ENCODE assay signal across 1 cellular context in genomic region chr1:10032590-10033358, GRCh38.
TF ChIP-seq lines count a peak whose summit lies in the region.

Gene UBE4B (plus strand): TSS chr1:10032958. CDS start chr1:10033671, 713 bp downstream.

TF ChIP-seq in HepG2, 621 proteins besides CTCF, POLR2A, EP300 and RAD21 (continued from another document and continues in another):
- TF ChIP-seq HNF1B (CRISPR knock-in tag; IDR thresholded peaks at IDR 0.05) = 0 out of 2 replicates have a peak, but pooled peaks have one; percentile 20
- no peak for TF ChIP-seq ATRX (CRISPR knock-in tag; IDR thresholded peaks at IDR 0.05; ENCODE audit: borderline replicate concordance)
- TF ChIP-seq ZNF44 (CRISPR knock-in tag; IDR thresholded peaks at IDR 0.05) = no peak
- peak; percentile 14 for TF ChIP-seq ZSCAN29 (CRISPR knock-in tag; conservative IDR thresholded peaks at IDR 0.05)
- TF ChIP-seq ZBTB2 (CRISPR knock-in tag; IDR thresholded peaks at IDR 0.05; ENCODE audit: low read depth) = 0 out of 2 replicates have a peak, but pooled peaks have one; percentile 34
- TF ChIP-seq, protein P1, sequence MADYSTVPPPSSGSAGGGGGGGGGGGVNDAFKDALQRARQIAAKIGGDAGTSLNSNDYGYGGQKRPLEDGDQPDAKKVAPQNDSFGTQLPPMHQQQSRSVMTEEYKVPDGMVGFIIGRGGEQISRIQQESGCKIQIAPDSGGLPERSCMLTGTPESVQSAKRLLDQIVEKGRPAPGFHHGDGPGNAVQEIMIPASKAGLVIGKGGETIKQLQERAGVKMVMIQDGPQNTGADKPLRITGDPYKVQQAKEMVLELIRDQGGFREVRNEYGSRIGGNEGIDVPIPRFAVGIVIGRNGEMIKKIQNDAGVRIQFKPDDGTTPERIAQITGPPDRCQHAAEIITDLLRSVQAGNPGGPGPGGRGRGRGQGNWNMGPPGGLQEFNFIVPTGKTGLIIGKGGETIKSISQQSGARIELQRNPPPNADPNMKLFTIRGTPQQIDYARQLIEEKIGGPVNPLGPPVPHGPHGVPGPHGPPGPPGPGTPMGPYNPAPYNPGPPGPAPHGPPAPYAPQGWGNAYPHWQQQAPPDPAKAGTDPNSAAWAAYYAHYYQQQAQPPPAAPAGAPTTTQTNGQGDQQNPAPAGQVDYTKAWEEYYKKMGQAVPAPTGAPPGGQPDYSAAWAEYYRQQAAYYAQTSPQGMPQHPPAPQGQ (CRISPR knock-in tag; IDR thresholded peaks at IDR 0.05; ENCODE audit: borderline replicate concordance) = no peak
- TF ChIP-seq ZNF670 (CRISPR knock-in tag; IDR thresholded peaks at IDR 0.05; ENCODE audit: borderline replicate concordance) = no peak; the same call in 1 of the 2 replicates
- no peak for TF ChIP-seq EEA1 (CRISPR knock-in tag; IDR thresholded peaks at IDR 0.05; ENCODE audit: borderline replicate concordance)
- TF ChIP-seq, protein P2, sequence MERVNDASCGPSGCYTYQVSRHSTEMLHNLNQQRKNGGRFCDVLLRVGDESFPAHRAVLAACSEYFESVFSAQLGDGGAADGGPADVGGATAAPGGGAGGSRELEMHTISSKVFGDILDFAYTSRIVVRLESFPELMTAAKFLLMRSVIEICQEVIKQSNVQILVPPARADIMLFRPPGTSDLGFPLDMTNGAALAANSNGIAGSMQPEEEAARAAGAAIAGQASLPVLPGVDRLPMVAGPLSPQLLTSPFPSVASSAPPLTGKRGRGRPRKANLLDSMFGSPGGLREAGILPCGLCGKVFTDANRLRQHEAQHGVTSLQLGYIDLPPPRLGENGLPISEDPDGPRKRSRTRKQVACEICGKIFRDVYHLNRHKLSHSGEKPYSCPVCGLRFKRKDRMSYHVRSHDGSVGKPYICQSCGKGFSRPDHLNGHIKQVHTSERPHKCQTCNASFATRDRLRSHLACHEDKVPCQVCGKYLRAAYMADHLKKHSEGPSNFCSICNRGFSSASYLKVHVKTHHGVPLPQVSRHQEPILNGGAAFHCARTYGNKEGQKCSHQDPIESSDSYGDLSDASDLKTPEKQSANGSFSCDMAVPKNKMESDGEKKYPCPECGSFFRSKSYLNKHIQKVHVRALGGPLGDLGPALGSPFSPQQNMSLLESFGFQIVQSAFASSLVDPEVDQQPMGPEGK (CRISPR knock-in tag; IDR thresholded peaks at IDR 0.05) = peak; percentile 81
- no peak for TF ChIP-seq ZFP36 (IDR thresholded peaks at IDR 0.05; ENCODE audit: borderline replicate concordance, low read depth, low read length, partially characterized antibody)
- TF ChIP-seq ZNF788 (CRISPR knock-in tag; IDR thresholded peaks at IDR 0.05; ENCODE audit: borderline replicate concordance) = no peak; the same call in 1 of the 2 replicates
- 0 out of 2 replicates have a peak, but pooled peaks have one; percentile 43 for TF ChIP-seq ZC3H13 (CRISPR knock-in tag; IDR thresholded peaks at IDR 0.05)
- 0 out of 2 replicates have a peak, but pooled peaks have one; percentile 21 for TF ChIP-seq ZNF724P (CRISPR knock-in tag; IDR thresholded peaks at IDR 0.05; ENCODE audit: borderline replicate concordance)
- no peak for TF ChIP-seq FOXA1 (IDR thresholded peaks at IDR 0.05)
- no peak for TF ChIP-seq FOXA1 (CRISPR knock-in tag; IDR thresholded peaks at IDR 0.05)
- no peak for TF ChIP-seq BCL6 (CRISPR knock-in tag; IDR thresholded peaks at IDR 0.05)
- no peak for TF ChIP-seq PPARG (CRISPR knock-in tag; conservative IDR thresholded peaks at IDR 0.05)
- peak; percentile 49; the same call in 1 of the 2 replicates for TF ChIP-seq MEIS2 (CRISPR knock-in tag; IDR thresholded peaks at IDR 0.05)
- no peak for TF ChIP-seq ZNF883 (CRISPR knock-in tag; IDR thresholded peaks at IDR 0.05; ENCODE audit: not compliant biosample characterization)
- peak; percentile 59 for TF ChIP-seq POLR2G (IDR thresholded peaks at IDR 0.05; ENCODE audit: low read depth, low read length)
- peak; percentile 85 to 90 for TF ChIP-seq HMGXB4 (CRISPR knock-in tag; IDR thresholded peaks at IDR 0.05; ENCODE audit: borderline replicate concordance in 1 of 2, low read depth in 1 of 2)
- no peak for TF ChIP-seq ZNF382 (CRISPR knock-in tag; IDR thresholded peaks at IDR 0.05; ENCODE audit: borderline replicate concordance)
- no peak for TF ChIP-seq NBN (conservative IDR thresholded peaks at IDR 0.05)
- no peak for TF ChIP-seq HHEX (CRISPR knock-in tag; IDR thresholded peaks at IDR 0.05)
- no peak for TF ChIP-seq ZNF235 (CRISPR knock-in tag; IDR thresholded peaks at IDR 0.05; ENCODE audit: borderline replicate concordance)
- TF ChIP-seq, protein P3, sequence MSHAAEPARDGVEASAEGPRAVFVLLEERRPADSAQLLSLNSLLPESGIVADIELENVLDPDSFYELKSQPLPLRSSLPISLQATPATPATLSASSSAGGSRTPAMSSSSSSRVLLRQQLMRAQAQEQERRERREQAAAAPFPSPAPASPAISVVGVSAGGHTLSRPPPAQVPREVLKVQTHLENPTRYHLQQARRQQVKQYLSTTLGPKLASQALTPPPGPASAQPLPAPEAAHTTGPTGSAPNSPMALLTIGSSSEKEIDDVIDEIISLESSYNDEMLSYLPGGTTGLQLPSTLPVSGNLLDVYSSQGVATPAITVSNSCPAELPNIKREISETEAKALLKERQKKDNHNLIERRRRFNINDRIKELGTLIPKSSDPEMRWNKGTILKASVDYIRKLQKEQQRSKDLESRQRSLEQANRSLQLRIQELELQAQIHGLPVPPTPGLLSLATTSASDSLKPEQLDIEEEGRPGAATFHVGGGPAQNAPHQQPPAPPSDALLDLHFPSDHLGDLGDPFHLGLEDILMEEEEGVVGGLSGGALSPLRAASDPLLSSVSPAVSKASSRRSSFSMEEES (CRISPR knock-in tag; IDR thresholded peaks at IDR 0.05) = peak; percentile 70; the same call in 1 of the 2 replicates
- no peak for TF ChIP-seq NAIF1 (CRISPR knock-in tag; IDR thresholded peaks at IDR 0.05; ENCODE audit: borderline replicate concordance)
- no peak for TF ChIP-seq ZNF20 (CRISPR knock-in tag; IDR thresholded peaks at IDR 0.05)
- no peak for TF ChIP-seq ZNF138 (CRISPR knock-in tag; IDR thresholded peaks at IDR 0.05; ENCODE audit: low read depth)
- TF ChIP-seq ZNF781 (CRISPR knock-in tag; IDR thresholded peaks at IDR 0.05; ENCODE audit: borderline replicate concordance, not compliant biosample characterization) = no peak
- peak; percentile 63 for TF ChIP-seq PHF8 (CRISPR knock-in tag; IDR thresholded peaks at IDR 0.05)
- no peak; the same call in 1 of the 2 replicates for TF ChIP-seq ZNF558 (CRISPR knock-in tag; IDR thresholded peaks at IDR 0.05; ENCODE audit: borderline replicate concordance)
- TF ChIP-seq, protein P4, sequence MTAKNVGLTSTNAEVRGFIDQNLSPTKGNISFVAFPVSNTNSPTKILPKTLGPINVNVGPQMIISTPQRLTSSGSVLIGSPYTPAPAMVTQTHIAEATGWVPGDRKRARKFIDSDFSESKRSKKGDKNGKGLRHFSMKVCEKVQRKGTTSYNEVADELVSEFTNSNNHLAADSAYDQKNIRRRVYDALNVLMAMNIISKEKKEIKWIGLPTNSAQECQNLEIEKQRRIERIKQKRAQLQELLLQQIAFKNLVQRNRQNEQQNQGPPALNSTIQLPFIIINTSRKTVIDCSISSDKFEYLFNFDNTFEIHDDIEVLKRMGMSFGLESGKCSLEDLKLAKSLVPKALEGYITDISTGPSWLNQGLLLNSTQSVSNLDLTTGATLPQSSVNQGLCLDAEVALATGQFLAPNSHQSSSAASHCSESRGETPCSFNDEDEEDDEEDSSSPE (CRISPR knock-in tag; IDR thresholded peaks at IDR 0.05) = peak; percentile 25; the same call in 1 of the 2 replicates
- peak; percentile 82; the same call in 1 of the 2 replicates for TF ChIP-seq MAZ (IDR thresholded peaks at IDR 0.05; ENCODE audit: borderline replicate concordance, low read depth, low read length)
- peak; percentile 88 for TF ChIP-seq MAZ (CRISPR knock-in tag; IDR thresholded peaks at IDR 0.05; ENCODE audit: low read depth)
- no peak for TF ChIP-seq KMT2B (CRISPR knock-in tag; IDR thresholded peaks at IDR 0.05)
- 0 out of 2 replicates have a peak, but pooled peaks have one; percentile 19 for TF ChIP-seq ZNF761 (CRISPR knock-in tag; conservative IDR thresholded peaks at IDR 0.05)
- TF ChIP-seq FIP1L1 (IDR thresholded peaks at IDR 0.05; ENCODE audit: borderline replicate concordance, insufficient read depth, low read depth, low read length) = 0 out of 2 replicates have a peak, but pooled peaks have one; percentile 82
- TF ChIP-seq KLF13 (CRISPR knock-in tag; IDR thresholded peaks at IDR 0.05) = no peak
- no peak for TF ChIP-seq CCAR2 (optimal IDR thresholded peaks at IDR 0.05; ENCODE audit: low read depth, low read length)
- TF ChIP-seq TOPORS (CRISPR knock-in tag; IDR thresholded peaks at IDR 0.05) = peak; percentile 59; the same call in 1 of the 2 replicates
- TF ChIP-seq DNMT3B (CRISPR knock-in tag; conservative IDR thresholded peaks at IDR 0.05) = no peak
- peak; percentile 99 for TF ChIP-seq RFX1 (IDR thresholded peaks at IDR 0.05)
- TF ChIP-seq LCORL (IDR thresholded peaks at IDR 0.05) = no peak
- peak; percentile 76; the same call in 1 of the 2 replicates for TF ChIP-seq LCORL (CRISPR knock-in tag; IDR thresholded peaks at IDR 0.05)
- TF ChIP-seq, protein P5, sequence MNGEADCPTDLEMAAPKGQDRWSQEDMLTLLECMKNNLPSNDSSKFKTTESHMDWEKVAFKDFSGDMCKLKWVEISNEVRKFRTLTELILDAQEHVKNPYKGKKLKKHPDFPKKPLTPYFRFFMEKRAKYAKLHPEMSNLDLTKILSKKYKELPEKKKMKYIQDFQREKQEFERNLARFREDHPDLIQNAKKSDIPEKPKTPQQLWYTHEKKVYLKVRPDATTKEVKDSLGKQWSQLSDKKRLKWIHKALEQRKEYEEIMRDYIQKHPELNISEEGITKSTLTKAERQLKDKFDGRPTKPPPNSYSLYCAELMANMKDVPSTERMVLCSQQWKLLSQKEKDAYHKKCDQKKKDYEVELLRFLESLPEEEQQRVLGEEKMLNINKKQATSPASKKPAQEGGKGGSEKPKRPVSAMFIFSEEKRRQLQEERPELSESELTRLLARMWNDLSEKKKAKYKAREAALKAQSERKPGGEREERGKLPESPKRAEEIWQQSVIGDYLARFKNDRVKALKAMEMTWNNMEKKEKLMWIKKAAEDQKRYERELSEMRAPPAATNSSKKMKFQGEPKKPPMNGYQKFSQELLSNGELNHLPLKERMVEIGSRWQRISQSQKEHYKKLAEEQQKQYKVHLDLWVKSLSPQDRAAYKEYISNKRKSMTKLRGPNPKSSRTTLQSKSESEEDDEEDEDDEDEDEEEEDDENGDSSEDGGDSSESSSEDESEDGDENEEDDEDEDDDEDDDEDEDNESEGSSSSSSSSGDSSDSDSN (CRISPR knock-in tag; IDR thresholded peaks at IDR 0.05) = peak; percentile 45; the same call in 1 of the 2 replicates
